ENCODE assay signal across 9 cellular contexts in genomic region chr20:57439432-57439831, GRCh38. TPM values are rescaled to one million over a fixed set of nuclear protein-coding genes. Genes with fewer than 3 reads are reported as not detected.
DNase-seq lines count a peak whose midpoint lies in the region; ATAC-seq and TF ChIP-seq lines count a peak whose summit lies in the region.
"Had no signal": no experiment of that assay in that cellular context is flagged by ENCODE, and none has a peak within 500 bp of the region (broad histone marks: within the 10 kb centered on the region; RNA-seq: fewer than 3 reads in every experiment).

No MANE protein-coding gene starts in this region.

- H3K4me3 ChIP-seq in mammary epithelial cell (replicated peaks in 1 of 3; ENCODE audit: insufficient read depth in 1 of 3, low read depth in 2 of 3, low read length in 3 of 3) (no peak overlapping the region), mucosa of rectum (ENCODE audit: low read length in 2 of 2) (no peak overlapping the region)

- H3K9ac ChIP-seq in mammary epithelial cell (ENCODE audit: insufficient read depth, low read length) (no peak overlapping the region), mucosa of rectum (ENCODE audit: low read depth in 1 of 2, low read length in 2 of 2) (no peak overlapping the region)

- in situ Hi-C loops in mammary epithelial cell (cut with MboI; ENCODE audit: low sequenced_read_pairs in 2 of 2): no loop called here

- CTCF ChIA-PET in mammary epithelial cell (lab: Charles Lee; ENCODE audit: low non-redundant PET): no interaction called here

- H4K20me1 ChIP-seq in mammary epithelial cell (ENCODE audit: insufficient read depth, low read length): no peaks in the 10 kb centered on the region

- DNase-seq in Ammon's horn (ENCODE audit: low spot score): peak; percentile 72
- DNase-seq in NCI-H1092 (lab: John Stamatoyannopoulos, UW): peak; percentile 83
- DNase-seq in mammary epithelial cell: peak; percentile 47
- no peak for DNase-seq in stimulated activated CD8-positive, alpha-beta memory T cell treated with anti-CD3 and anti-CD28 coated beads, Interleukin-4, amount 100 ng/mL, for 48 hours
- no peak for DNase-seq in stimulated activated naive CD4-positive, alpha-beta T cell (lab: John Stamatoyannopoulos, UW)
- DNase-seq: dermis blood vessel endothelial cell had no signal

- peak overlapping the region; percentile 42 for H3K4me2 ChIP-seq in mammary epithelial cell (ENCODE audit: insufficient read depth, low read depth, low read length)

- H3K36me3 ChIP-seq in mammary epithelial cell (ENCODE audit: insufficient read depth, low read length) (no peaks in the 10 kb centered on the region), mucosa of rectum (ENCODE audit: control insufficient read depth in 2 of 2, insufficient read depth in 2 of 2, low read length in 2 of 2) (no peaks in the 10 kb centered on the region)

- dilution Hi-C loops in mammary epithelial cell (cut with HindIII; ENCODE audit: low sequenced_read_pairs): no loop called here

- TF ChIP-seq CTCF in mammary epithelial cell (conservative IDR thresholded peaks at IDR 0.05 in 1 of 2, IDR thresholded peaks at IDR 0.05 in 1 of 2; ENCODE audit: extremely low read depth in 1 of 2, insufficient read depth in 1 of 2, low read depth in 1 of 2, low read length in 2 of 2): no peak

- H3K27me3 ChIP-seq in mammary epithelial cell (ENCODE audit: insufficient read depth, low read length) (no peaks in the 10 kb centered on the region), mucosa of rectum (ENCODE audit: control insufficient read depth in 2 of 2, insufficient read depth in 2 of 2, low read length in 2 of 2) (peaks cover 0 to 4% of the 10 kb centered on the region in 2 donors)

- no peak overlapping the region for H3K27ac ChIP-seq in mammary epithelial cell (ENCODE audit: insufficient read depth, low read depth, low read length)
- H3K27ac ChIP-seq in mucosa of rectum (ENCODE audit: low read depth in 2 of 2, low read length in 2 of 2): peak overlapping the region; percentile 24 to 32

- H3K9me3 ChIP-seq in mammary epithelial cell (replicated peaks; ENCODE audit: insufficient read depth, low read length) (no peaks in the 10 kb centered on the region), mucosa of rectum (ENCODE audit: control insufficient read depth in 2 of 2, low read length in 2 of 2) (no peaks in the 10 kb centered on the region)

- peaks cover 22% of the 10 kb centered on the region for H3K4me1 ChIP-seq in mammary epithelial cell (ENCODE audit: insufficient read depth, low read length)
- H3K4me1 ChIP-seq in mucosa of rectum (ENCODE audit: control insufficient read depth in 2 of 2, insufficient read depth in 2 of 2, low read length in 2 of 2): peaks cover 27 to 29% of the 10 kb centered on the region in 2 donors

- H3K79me2 ChIP-seq in mammary epithelial cell (ENCODE audit: insufficient read depth, low read length): no peaks in the 10 kb centered on the region

- no peak for ATAC-seq in GM21717 (IDR thresholded peaks at IDR 0.05; ENCODE audit: unreplicated experiment)
- no peak for ATAC-seq in GM21619 (IDR thresholded peaks at IDR 0.05; ENCODE audit: unreplicated experiment)

- no TSS peak for BruUV-seq in mammary epithelial cell (replicated peaks; lab: Mats Ljungman, UMichigan)

- H2AFZ ChIP-seq in mammary epithelial cell (ENCODE audit: low read depth, low read length): no peak overlapping the region

- intact Hi-C loops in mammary epithelial cell (cut with micrococcal nuclease): no loop called here

- WGBS in mammary epithelial cell (ENCODE audit: low coverage, missing lambda C conversion rate): 11% methylated on average over 4 of the region's 6 CpGs

RNA-seq across cellular contexts. Expression of gene RBM38, which starts 48.2 kb away (rescaled TPM):
- 10 to 100 TPM; 16.2 to 21.2 TPM for total RNA-seq in mammary epithelial cell
- polyA plus RNA-seq in mammary epithelial cell: 15.4 TPM
- polyA minus RNA-seq in mammary epithelial cell: 5.9 TPM

Comparison
In these comparisons a context has a peak if more than half of its experiments do, and no peak if none do; other contexts are left out.
1. DNase-seq: peak in Ammon's horn (single experiment), NCI-H1092 (single experiment) and mammary epithelial cell (single experiment); none in stimulated activated CD8-positive, alpha-beta memory T cell treated with anti-CD3 and anti-CD28 coated beads, Interleukin-4, amount 100 ng/mL, for 48 hours (single experiment) and stimulated activated naive CD4-positive, alpha-beta T cell (0 of 6).